ENCODE assay signal across 8 cellular contexts in genomic region chr7:131501422-131501821, GRCh38. TPM values are rescaled to one million over a fixed set of nuclear protein-coding genes. Genes with fewer than 3 reads are reported as not detected.
A peak's percentile ranks its signal among the peaks of the same experiment; 100 is the strongest.
DNase-seq lines count a peak whose midpoint lies in the region; ATAC-seq and TF ChIP-seq lines count a peak whose summit lies in the region.

No MANE protein-coding gene starts in this region.

- WGBS in GM23248 (ENCODE audit: low coverage in 1 of 2, low lambda C conversion rate in 2 of 2, missing lambda C conversion rate in 2 of 2), 2 experiments: 94 to 95% methylated on average over 3 of the region's 3 CpGs
- WGBS in body of pancreas, 2 donors: 32 to 48% methylated on average over 3 of the region's 3 CpGs

- H3K9me3 Mint-ChIP-seq in central memory CD8-positive, alpha-beta T cell: no peaks in the 10 kb centered on the region

- no peaks in the 10 kb centered on the region for H3K9me3 ChIP-seq in GM23248 (ENCODE audit: low read depth)
- H3K9me3 ChIP-seq in body of pancreas: no peaks in the 10 kb centered on the region

- H3K4me1 ChIP-seq in GM23248 (ENCODE audit: insufficient read depth) (peaks cover 39% of the 10 kb centered on the region), body of pancreas (peaks cover 8% of the 10 kb centered on the region)

- in situ Hi-C loops in GM23248 (cut with MboI): no loop called here

- no peak overlapping the region for H3K9ac ChIP-seq in GM23248

- H3K4me1 Mint-ChIP-seq in central memory CD8-positive, alpha-beta T cell: peaks cover 22% of the 10 kb centered on the region

- H3K9me2 ChIP-seq in GM23248 (ENCODE audit: insufficient read depth): no peaks in the 10 kb centered on the region

- no peaks in the 10 kb centered on the region for H4K20me1 ChIP-seq in GM23248 (ENCODE audit: insufficient read depth)

- TF ChIP-seq CTCF in GM12864 (IDR thresholded peaks at IDR 0.05; ENCODE audit: low read depth, low read length, missing control alignments) (no peak), body of pancreas (IDR thresholded peaks at IDR 0.05) (no peak)

- no peak overlapping the region for H3K4me3 Mint-ChIP-seq in central memory CD8-positive, alpha-beta T cell

- no peak for TF ChIP-seq POLR2A in body of pancreas (IDR thresholded peaks at IDR 0.05)

- no peak overlapping the region for H3K4me2 ChIP-seq in GM23248 (ENCODE audit: unreplicated experiment)

- H3K27ac ChIP-seq in GM23248 (peak overlapping the region; percentile 28), body of pancreas (no peak overlapping the region)

- no peaks in the 10 kb centered on the region for H3K79me2 ChIP-seq in GM23248 (ENCODE audit: insufficient read depth)

- H3K27me3 ChIP-seq in GM23248 (replicated peaks; ENCODE audit: insufficient read depth) (no peaks in the 10 kb centered on the region), body of pancreas (no peaks in the 10 kb centered on the region)

- intact Hi-C loops in body of pancreas (cut with DNase I): no loop called here

- peak; percentile 95 for ATAC-seq in central memory CD8-positive, alpha-beta T cell (replicated peaks; ENCODE audit: extremely low read depth, poor library complexity, severe bottlenecking)
- no peak for ATAC-seq in body of pancreas

- peak overlapping the region; percentile 33 for H3K27ac Mint-ChIP-seq in central memory CD8-positive, alpha-beta T cell (ENCODE audit: low read depth)

- H2AFZ ChIP-seq in GM23248: no peak overlapping the region

- H3K36me3 ChIP-seq in GM23248 (ENCODE audit: low read depth) (peaks cover 21% of the 10 kb centered on the region), body of pancreas (replicated peaks in 1 of 2; ENCODE audit: insufficient read depth in 1 of 2, low read depth in 2 of 2) (no peaks in the 10 kb centered on the region)

- H3K4me3 ChIP-seq in GM12864 (ENCODE audit: low read depth, low read length) (no peak overlapping the region), GM23248 (no peak overlapping the region), body of pancreas (no peak overlapping the region)

- DNase-seq in GM12864 (ENCODE audit: low read depth): peak; percentile 57
- peak; percentile 79 for DNase-seq in GM23248
- peak; percentile 42 for DNase-seq in NCI-H226
- no peak for DNase-seq in central memory CD8-positive, alpha-beta T cell (ENCODE audit: low spot score in 2 of 2)
- DNase-seq in stimulated activated naive CD4-positive, alpha-beta T cell treated with Interleukin-2 at 50 U/mL for 16 hours (lab: John Stamatoyannopoulos, UW): peak; percentile 10
- DNase-seq in NCI-H345 treated with DMSO at 0.1 percent for 48 hours (lab: John Stamatoyannopoulos, UW; ENCODE audit: unreplicated experiment): no peak
- DNase-seq in body of pancreas: no peak
- DNase-seq in C1 segment of cervical spinal cord (lab: John Stamatoyannopoulos, UW): no peak

- peaks cover 82% of the 10 kb centered on the region for H3F3A ChIP-seq in GM23248 (ENCODE audit: insufficient read depth)

- peaks cover 6% of the 10 kb centered on the region for H3K36me3 Mint-ChIP-seq in central memory CD8-positive, alpha-beta T cell (ENCODE audit: insufficient read depth)

- H3K27me3 Mint-ChIP-seq in central memory CD8-positive, alpha-beta T cell: no peaks in the 10 kb centered on the region

RNA-seq across cellular contexts. Expression of gene PODXL, which starts 55.0 kb away (rescaled TPM):
- total RNA-seq in GM23248 (2014; rRNA removed; shearing (Covaris generic)): 42.7 and 50.1 TPM in 2 replicates
- polyA plus RNA-seq in GM23248 (2016; fragmentation: Nextera tagmentation; extraction: Ambion mirVana): 32.8 and 33.6 TPM in 2 replicates
- 100 to 1,000 TPM in 1 of 2 donors, 10 to 100 TPM in 1; 36.9 to 106 TPM for total RNA-seq in body of pancreas

Comparison
In these comparisons a context has a peak if more than half of its experiments do, and no peak if none do; other contexts are left out.
1. DNase-seq: peak in GM12864 (single experiment), GM23248 (single experiment), NCI-H226 (single experiment) and stimulated activated naive CD4-positive, alpha-beta T cell treated with Interleukin-2 at 50 U/mL for 16 hours (single experiment); none in central memory CD8-positive, alpha-beta T cell (0 of 2), NCI-H345 treated with DMSO at 0.1 percent for 48 hours (single experiment), body of pancreas (0 of 4) and C1 segment of cervical spinal cord (0 of 14).